8 cellular contexts compared by ENCODE assay signal in genomic region chr4:170420255-170420693, GRCh38.
DNase-seq lines count a peak whose midpoint lies in the region; ATAC-seq and TF ChIP-seq lines count a peak whose summit lies in the region.

No MANE protein-coding gene starts in this region.

- peak overlapping the region; percentile 29 for H3K4me3 ChIP-seq in endodermal cell (ENCODE audit: low read length)
- no peak overlapping the region for H3K4me3 ChIP-seq in right lobe of liver

- POLR2A ChIA-PET in MCF 10A (lab: Yijun Ruan, JAX), result interaction anchor here (0.6 kb wide), 1 partner anchor 1822 kb away, joined by 3 read pairs; no protein-coding TSS in a partner anchor

- no peak for TF ChIP-seq POLR2A in right lobe of liver (IDR thresholded peaks at IDR 0.05)

- BruUV-seq in MCF 10A (replicated peaks; lab: Mats Ljungman, UMichigan), result no TSS peak

- H3K9ac ChIP-seq in endodermal cell (ENCODE audit: extremely low read depth, low read length, poor library complexity, severe bottlenecking), result no peak overlapping the region

- H3K27me3 ChIP-seq in endodermal cell (ENCODE audit: control insufficient read depth, insufficient read depth, low read length, poor library complexity, severe bottlenecking) (no peaks in the 10 kb centered on the region), right lobe of liver (no peaks in the 10 kb centered on the region)

- H3K27me3 Mint-ChIP-seq in endodermal cell (ENCODE audit: insufficient read depth) (no peaks in the 10 kb centered on the region), MCF 10A (ENCODE audit: insufficient read depth, unreplicated experiment) (no peaks in the 10 kb centered on the region)

- no peak overlapping the region for H3K4me3 Mint-ChIP-seq in endodermal cell
- H3K4me3 Mint-ChIP-seq in MCF 10A (ENCODE audit: unreplicated experiment), result no peak overlapping the region

- H3K27ac Mint-ChIP-seq in endodermal cell (no peak overlapping the region), MCF 10A (ENCODE audit: low read depth, unreplicated experiment) (no peak overlapping the region)

- TF ChIP-seq CTCF in endodermal cell (conservative IDR thresholded peaks at IDR 0.05) (no peak), right lobe of liver (IDR thresholded peaks at IDR 0.05) (no peak), MCF 10A (IDR thresholded peaks at IDR 0.05; ENCODE audit: unreplicated experiment) (no peak)

- DNase-seq in endodermal cell, result no peak
- DNase-seq in right lobe of liver, result no peak
- DNase-seq in MCF 10A (ENCODE audit: unreplicated experiment), result no peak
- no peak for DNase-seq in activated CD4-positive, alpha-beta T cell treated with anti-CD3 and anti-CD28 coated beads, Interleukin-2, amount 50 U/mL, for 48 hours
- DNase-seq in DMS79 treated with DMSO at 0.1 percent for 48 hours (lab: John Stamatoyannopoulos, UW), result no peak

- H3K4me1 Mint-ChIP-seq in endodermal cell, result no peaks in the 10 kb centered on the region
- H3K4me1 Mint-ChIP-seq in MCF 10A (ENCODE audit: insufficient read depth, unreplicated experiment), result peaks cover 12% of the 10 kb centered on the region

- 91 to 92% methylated on average over 4 to 7 of the region's 7 CpGs for WGBS in endodermal cell (ENCODE audit: insufficient coverage in 1 of 2, insufficient read length in 1 of 2), 2 experiments
- WGBS in right lobe of liver (ENCODE audit: insufficient coverage, low coverage, low lambda C conversion rate, missing lambda C conversion rate), result 50% methylated on average over 5 of the region's 7 CpGs

- H3K27ac ChIP-seq in endodermal cell (ENCODE audit: low read depth, low read length), result no peak overlapping the region
- H3K27ac ChIP-seq in right lobe of liver, result no peak overlapping the region

- H3K9me3 ChIP-seq in endodermal cell (ENCODE audit: control insufficient read depth, low read length), result peaks cover 8% of the 10 kb centered on the region
- no peaks in the 10 kb centered on the region for H3K9me3 ChIP-seq in right lobe of liver

- intact Hi-C loops in right lobe of liver (cut with DNase I), result no loop called here
- intact Hi-C loops in MCF 10A (cut with micrococcal nuclease), result no loop called here

- H3K9me3 Mint-ChIP-seq in endodermal cell (peaks cover 6% of the 10 kb centered on the region), MCF 10A (ENCODE audit: unreplicated experiment) (no peaks in the 10 kb centered on the region)

- ATAC-seq in GM18502 (IDR thresholded peaks at IDR 0.05; ENCODE audit: poor library complexity, unreplicated experiment) (peak; percentile 91), GM21619 (IDR thresholded peaks at IDR 0.05; ENCODE audit: unreplicated experiment) (peak; percentile 66), HG03469 (IDR thresholded peaks at IDR 0.05; ENCODE audit: unreplicated experiment) (peak; percentile 90), right lobe of liver (no peak)

- no peaks in the 10 kb centered on the region for H3K36me3 ChIP-seq in endodermal cell (ENCODE audit: control insufficient read depth, insufficient read depth, low read length)
- no peaks in the 10 kb centered on the region for H3K36me3 ChIP-seq in right lobe of liver

- H3K36me3 Mint-ChIP-seq in endodermal cell (ENCODE audit: low read depth) (no peaks in the 10 kb centered on the region), MCF 10A (ENCODE audit: insufficient read depth, unreplicated experiment) (peaks cover 6% of the 10 kb centered on the region)

- CTCF ChIA-PET in MCF 10A (lab: Yijun Ruan, JAX), result no interaction called here

- H3K4me1 ChIP-seq in endodermal cell (ENCODE audit: control insufficient read depth, insufficient read depth, low read length), result no peaks in the 10 kb centered on the region
- H3K4me1 ChIP-seq in right lobe of liver, result no peaks in the 10 kb centered on the region

Comparison
In these comparisons a context has a peak if more than half of its experiments do, and no peak if none do; other contexts are left out.
1. ATAC-seq: peak in GM18502 (single experiment), GM21619 (single experiment) and HG03469 (single experiment); none in right lobe of liver (0 of 4).